ENCODE assay signal across 8 cellular contexts in the genomic region with DNA sequence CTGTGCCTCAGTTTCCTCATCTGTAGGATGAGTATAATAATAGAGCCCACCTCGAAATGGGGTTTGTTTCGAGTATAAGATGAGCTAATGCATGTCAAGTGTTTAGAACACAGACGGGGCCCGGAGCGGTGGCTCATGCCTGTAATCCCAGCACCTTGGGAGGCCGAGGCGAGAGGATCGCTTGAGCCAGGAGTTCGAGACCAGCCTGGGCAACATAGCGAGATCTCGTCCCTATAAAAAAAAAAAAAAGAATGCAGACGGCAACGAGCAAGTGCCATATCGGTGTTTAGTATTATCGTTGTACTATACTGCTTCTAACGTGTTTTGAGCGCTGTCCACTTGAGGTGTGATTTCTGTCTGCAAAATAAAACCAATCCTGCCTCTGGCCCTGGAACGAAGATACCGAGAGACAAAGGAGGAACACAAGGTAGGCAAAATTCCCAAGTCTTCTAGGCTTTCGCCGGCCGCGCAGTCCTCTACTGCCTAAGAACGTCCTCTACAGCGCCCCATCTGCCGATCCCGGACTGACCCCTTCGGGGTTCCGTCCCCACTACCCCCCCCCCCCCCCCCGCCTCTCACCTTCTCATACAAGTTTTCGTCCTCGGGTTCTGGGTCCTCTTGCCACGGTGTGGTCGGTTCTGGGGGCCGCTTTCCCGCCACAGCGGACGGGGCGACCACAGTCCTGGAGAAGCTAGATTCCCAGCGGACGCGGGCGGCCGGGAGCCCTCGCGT. TPM values are rescaled to one million over a fixed set of nuclear protein-coding genes. Genes with fewer than 3 reads are reported as not detected.
A peak's percentile ranks its signal among the peaks of the same experiment; 100 is the strongest.
DNase-seq lines count a peak whose midpoint lies in the region; ATAC-seq and TF ChIP-seq lines count a peak whose summit lies in the region.

No MANE protein-coding gene starts in this region.

- H3K9me3 ChIP-seq in CD8-positive, alpha-beta T cell (ENCODE audit: low read length) = no peaks in the 10 kb centered on the region
- H3K9me3 ChIP-seq in esophagus (ENCODE audit: control insufficient read depth in 2 of 2, insufficient read depth in 1 of 2, low read depth in 1 of 2, low read length in 1 of 2) (no peaks in the 10 kb centered on the region), mucosa of rectum (ENCODE audit: control insufficient read depth in 2 of 2, low read length in 2 of 2) (no peaks in the 10 kb centered on the region)

- H3K36me3 ChIP-seq in CD8-positive, alpha-beta T cell (ENCODE audit: insufficient read depth, low read length) = no peaks in the 10 kb centered on the region
- peaks cover 0 to 9% of the 10 kb centered on the region in 2 donors for H3K36me3 ChIP-seq in esophagus (ENCODE audit: control insufficient read depth in 2 of 2, insufficient read depth in 2 of 2, low read length in 1 of 2)
- peaks cover 7 to 12% of the 10 kb centered on the region in 2 donors for H3K36me3 ChIP-seq in mucosa of rectum (ENCODE audit: control insufficient read depth in 2 of 2, insufficient read depth in 2 of 2, low read length in 2 of 2)

- H3K27ac ChIP-seq in CD8-positive, alpha-beta T cell (ENCODE audit: low read depth, low read length) = peak overlapping the region; percentile 82
- H3K27ac ChIP-seq in HL-60 (replicated peaks) (peak overlapping the region; percentile 93), esophagus (ENCODE audit: low read depth in 2 of 2, low read length in 1 of 2) (peak overlapping the region; percentile 97 to 98), mucosa of rectum (ENCODE audit: low read depth in 2 of 2, low read length in 2 of 2) (peak overlapping the region; percentile 95 to 97)

- peak overlapping the region; percentile 80 to 86 for H3K9ac ChIP-seq in mucosa of rectum (ENCODE audit: low read depth in 1 of 2, low read length in 2 of 2)

- peak overlapping the region; percentile 87 for H3K4me3 ChIP-seq in CD8-positive, alpha-beta T cell (ENCODE audit: low read depth, low read length)
- H3K4me3 ChIP-seq in HL-60 (replicated peaks; ENCODE audit: insufficient read depth, low read length) (peak overlapping the region; percentile 60), esophagus (ENCODE audit: low read depth in 1 of 2, low read length in 2 of 2) (peak overlapping the region; percentile 58 to 88), mucosa of rectum (ENCODE audit: low read length in 2 of 2) (peak overlapping the region; percentile 64 to 87)

- H3K9me3 Mint-ChIP-seq in CD8-positive, alpha-beta T cell = no peaks in the 10 kb centered on the region

- peak overlapping the region; percentile 91 for H3K4me3 Mint-ChIP-seq in CD8-positive, alpha-beta T cell

- H3K4me1 Mint-ChIP-seq in CD8-positive, alpha-beta T cell (ENCODE audit: low read depth) = peaks cover 45% of the 10 kb centered on the region

- peak overlapping the region; percentile 95 for H3K27ac Mint-ChIP-seq in CD8-positive, alpha-beta T cell

- H3K36me3 Mint-ChIP-seq in CD8-positive, alpha-beta T cell = peaks cover 54% of the 10 kb centered on the region

- intact Hi-C loops in CD8-positive, alpha-beta T cell (cut with DNase I, micrococcal nuclease) = loop anchor here (1.0 to 10.0 kb wide), 3 partner anchors 15 to 501 kb away; no protein-coding TSS in a partner anchor

- no peak for TF ChIP-seq CTCF in CD8-positive, alpha-beta T cell (IDR thresholded peaks at IDR 0.05)
- no peak for TF ChIP-seq CTCF in HL-60 (IDR thresholded peaks at IDR 0.05; ENCODE audit: insufficient read depth, low read length)

- peaks cover 23% of the 10 kb centered on the region for H3K4me1 ChIP-seq in CD8-positive, alpha-beta T cell (ENCODE audit: insufficient read depth, low read length)
- H3K4me1 ChIP-seq in esophagus (ENCODE audit: control insufficient read depth in 2 of 2, insufficient read depth in 2 of 2, low read length in 1 of 2) (peaks cover 0 to 6% of the 10 kb centered on the region in 2 donors), mucosa of rectum (ENCODE audit: control insufficient read depth in 2 of 2, insufficient read depth in 2 of 2, low read length in 2 of 2) (peaks cover 8 to 10% of the 10 kb centered on the region in 2 donors)

- H3K27me3 Mint-ChIP-seq in CD8-positive, alpha-beta T cell (ENCODE audit: low read depth) = no peaks in the 10 kb centered on the region

- H3K27me3 ChIP-seq in CD8-positive, alpha-beta T cell (ENCODE audit: insufficient read depth, low read length) = no peaks in the 10 kb centered on the region
- H3K27me3 ChIP-seq in HL-60 (ENCODE audit: insufficient read depth, poor library complexity, severe bottlenecking) (no peaks in the 10 kb centered on the region), esophagus (ENCODE audit: control insufficient read depth in 1 of 2, insufficient read depth in 2 of 2, low read length in 2 of 2) (peaks cover 0 to 7% of the 10 kb centered on the region in 2 donors), mucosa of rectum (ENCODE audit: control insufficient read depth in 2 of 2, insufficient read depth in 2 of 2, low read length in 2 of 2) (peaks cover 3% of the 10 kb centered on the region in 2 donors)

- POLR2A ChIA-PET in CD8-positive, alpha-beta T cell (lab: Charles Lee) = interaction anchor here (0.6 to 2.0 kb wide), 10 partner anchors 13 to 692 kb away, joined by 3 to 20 read pairs (median 4); partner anchors contain the start of genes USP11 and ZNF81

- CTCF ChIA-PET in CD8-positive, alpha-beta T cell (lab: Charles Lee) = interaction anchor here (1.8 kb wide), 1 partner anchor 16 kb away, joined by 8 read pairs; no protein-coding TSS in a partner anchor

- 2 to 36% methylated on average over 44 of the region's 46 CpGs for WGBS in esophagus, 2 donors

- peak; percentile 4 for ATAC-seq in CD8-positive, alpha-beta T cell
- peak; percentile 6 for ATAC-seq in GM19023 (IDR thresholded peaks at IDR 0.05; ENCODE audit: unreplicated experiment)
- ATAC-seq in HG03095 (IDR thresholded peaks at IDR 0.05; ENCODE audit: unreplicated experiment) = no peak

- DNase-seq in CD8-positive, alpha-beta T cell = peak in 2 of 7 experiments; percentile 3 to 22
- DNase-seq in HL-60 (ENCODE audit: low read depth in 1 of 2, low spot score in 1 of 2) (peak; percentile 33 to 36), T-helper 22 cell (ENCODE audit: low read depth) (peak; percentile 11), ureter (ENCODE audit: low spot score) (peak; percentile 48)

RNA-seq across cellular contexts. Expression of gene NDUFB11, which starts 0.4 kb away (rescaled TPM):
- total RNA-seq in CD8-positive, alpha-beta T cell = 10 to 100 TPM; 50.5 to 51.4 TPM
- polyA plus RNA-seq in esophagus = 10 to 100 TPM; 72.2 to 75.0 TPM
- 77.2 TPM for total RNA-seq in ureter

RNA-seq across cellular contexts. Expression of gene RBM10, which starts 1.0 kb away (rescaled TPM):
- 10 to 100 TPM; 31.9 to 32.0 TPM for total RNA-seq in CD8-positive, alpha-beta T cell
- 10 to 100 TPM; 24.8 to 35.7 TPM for polyA plus RNA-seq in esophagus
- total RNA-seq in ureter = 38.5 TPM

RNA-seq across cellular contexts. Expression of gene UBA1, which starts 49.6 kb away (rescaled TPM):
- total RNA-seq in CD8-positive, alpha-beta T cell = 10 to 100 TPM; 63.8 to 64.7 TPM
- polyA plus RNA-seq in esophagus = 100 to 1,000 TPM; 111 to 126 TPM
- 193 TPM for total RNA-seq in ureter
